8 cellular contexts compared by ENCODE assay signal in the genomic region with DNA sequence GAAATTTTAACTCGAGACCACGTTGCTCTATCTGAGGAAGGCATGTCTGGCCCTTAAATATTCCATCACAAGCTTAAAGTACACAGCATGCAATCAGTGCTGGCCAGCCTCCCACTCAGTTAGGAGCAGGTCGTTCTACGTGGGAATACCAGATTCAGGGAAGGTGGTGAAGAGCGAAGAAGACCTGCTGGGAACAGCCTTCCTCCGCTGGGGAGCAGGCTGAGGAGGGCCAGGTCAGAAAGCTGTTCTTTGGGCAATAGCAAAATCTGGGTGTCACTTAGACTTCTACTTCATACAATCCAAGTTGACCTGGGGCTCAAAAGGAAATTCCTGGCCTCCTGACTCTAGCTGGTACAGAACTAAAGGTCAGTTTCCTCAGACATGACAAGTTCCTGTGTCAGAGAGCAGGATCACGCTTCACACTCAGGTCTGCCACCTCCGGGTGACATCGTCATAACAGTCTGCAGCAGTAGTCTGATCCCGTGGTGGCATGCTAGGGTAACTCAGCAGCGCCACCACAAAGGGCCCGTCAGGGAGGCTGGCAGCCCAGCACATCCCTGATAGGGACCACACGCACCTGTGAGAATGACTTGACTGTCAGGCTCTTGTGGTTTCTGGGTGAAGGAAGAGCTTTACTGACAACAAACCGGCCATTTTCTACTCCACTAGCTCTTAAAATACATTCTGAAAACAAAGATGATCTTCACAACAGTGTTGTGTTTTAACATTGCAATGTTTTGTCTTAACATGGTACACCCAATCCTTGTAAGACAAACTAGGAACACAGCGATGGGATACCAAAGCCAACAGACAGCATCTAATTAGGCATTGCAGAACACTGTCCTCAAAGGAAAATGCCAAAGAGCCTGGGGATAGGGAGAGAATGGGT. TPM values are rescaled to one million over a fixed set of nuclear protein-coding genes. Genes with fewer than 3 reads are reported as not detected.
DNase-seq lines count a peak whose midpoint lies in the region; ATAC-seq and TF ChIP-seq lines count a peak whose summit lies in the region.

No MANE protein-coding gene starts in this region.

- H3K36me3 ChIP-seq in trophoblast cell (ENCODE audit: control insufficient read depth in 1 of 2, insufficient read depth in 2 of 2, low read length in 2 of 2): no peaks in the 10 kb centered on the region

- peaks cover 4% of the 10 kb centered on the region for H3K9me3 Mint-ChIP-seq in type B pancreatic cell

- no peak overlapping the region for H4K91ac ChIP-seq in trophoblast cell (ENCODE audit: low read depth, low read length)

- no peak overlapping the region for H3K4me3 Mint-ChIP-seq in type B pancreatic cell

- no peak overlapping the region for H3K18ac ChIP-seq in trophoblast cell (ENCODE audit: low read length)

- no peak for TF ChIP-seq CTCF in type B pancreatic cell (conservative IDR thresholded peaks at IDR 0.05)

- no peak overlapping the region for H3K4me2 ChIP-seq in trophoblast cell (ENCODE audit: low read length)

- no peak overlapping the region for H2BK12ac ChIP-seq in trophoblast cell (ENCODE audit: low read length)

- no peaks in the 10 kb centered on the region for H3K27me3 ChIP-seq in trophoblast cell (ENCODE audit: insufficient read depth, low read length)

- H3K4me3 ChIP-seq in trophoblast cell (ENCODE audit: low read depth, low read length): no peak overlapping the region

- H4K8ac ChIP-seq in trophoblast cell (ENCODE audit: low read depth, low read length): no peak overlapping the region

- H2BK120ac ChIP-seq in trophoblast cell (ENCODE audit: insufficient read depth, low read length, poor library complexity): no peak overlapping the region

- intact Hi-C loops in Right ventricle myocardium inferior (cut with DNase I) (no loop called here), cardiac septum (cut with DNase I) (no loop called here)

- no peak overlapping the region for H3K9ac ChIP-seq in trophoblast cell (ENCODE audit: low read length)

- no peak overlapping the region for H4K12ac ChIP-seq in trophoblast cell (ENCODE audit: low read depth, low read length)

- peak; percentile 74 for ATAC-seq in Right ventricle myocardium inferior
- ATAC-seq in HG03025 (IDR thresholded peaks at IDR 0.05; ENCODE audit: low FRiP score, unreplicated experiment): peak; percentile 79

- DNase-seq in Right ventricle myocardium inferior (ENCODE audit: missing footprints): no peak
- DNase-seq in cardiac septum (ENCODE audit: low spot score): no peak
- DNase-seq in SHP77 (lab: John Stamatoyannopoulos, UW): peak; percentile 66 to 69
- DNase-seq in activated naive CD4-positive, alpha-beta T cell treated with Interleukin-2 at 50 U/mL for 16 hours: peak; percentile 44
- DNase-seq in trophoblast cell: peak; percentile 59 to 61
- DNase-seq in type B pancreatic cell (ENCODE audit: extremely low spot score, unreplicated experiment): no peak
- DNase-seq in EL: no peak

- no peak overlapping the region for H2AK5ac ChIP-seq in trophoblast cell (ENCODE audit: low read length)

- no peak overlapping the region for H2BK5ac ChIP-seq in trophoblast cell (ENCODE audit: low read depth, low read length, poor library complexity)

- no peaks in the 10 kb centered on the region for H3K79me2 ChIP-seq in trophoblast cell (ENCODE audit: control insufficient read depth, insufficient read depth, low read length, poor library complexity)

- no peak overlapping the region for H3K27ac Mint-ChIP-seq in type B pancreatic cell

- peaks cover 7% of the 10 kb centered on the region for H3K4me1 Mint-ChIP-seq in type B pancreatic cell (ENCODE audit: unreplicated experiment)

- H3K23ac ChIP-seq in trophoblast cell (ENCODE audit: low read length): no peak overlapping the region

- WGBS in trophoblast cell (ENCODE audit: extremely low coverage, insufficient coverage, insufficient read length): no CpG with 5 or more reads among the region's 15 CpGs

- no peak overlapping the region for H3K4ac ChIP-seq in trophoblast cell (ENCODE audit: low read depth, low read length)

- H3K27me3 Mint-ChIP-seq in type B pancreatic cell: no peaks in the 10 kb centered on the region

- no peak overlapping the region for H3K27ac ChIP-seq in trophoblast cell (ENCODE audit: low read depth, low read length)

- H3K9me3 ChIP-seq in trophoblast cell (ENCODE audit: insufficient read depth, low read depth, low read length): no peaks in the 10 kb centered on the region

- no peak overlapping the region for H3K14ac ChIP-seq in trophoblast cell (ENCODE audit: low read length)

- H3K4me1 ChIP-seq in trophoblast cell (ENCODE audit: control insufficient read depth in 1 of 2, insufficient read depth in 2 of 2, low read length in 2 of 2): no peaks in the 10 kb centered on the region

- peaks cover 19% of the 10 kb centered on the region for H3K36me3 Mint-ChIP-seq in type B pancreatic cell

- no peak overlapping the region for H2AFZ ChIP-seq in trophoblast cell (ENCODE audit: insufficient read depth, low read length, poor library complexity)

- no peaks in the 10 kb centered on the region for H3K79me1 ChIP-seq in trophoblast cell (ENCODE audit: low read length)

RNA-seq across cellular contexts. Expression of a gene that starts 35.2 kb away (rescaled TPM):
- total RNA-seq in Right ventricle myocardium inferior: 30.8 TPM
- total RNA-seq in cardiac septum: 44.8 TPM
- polyA plus RNA-seq in trophoblast cell (2013): 15.8 and 16.5 TPM in 2 replicates
- total RNA-seq in type B pancreatic cell (ENCODE audit: low replicate concordance): 22.7 and 28.1 TPM in 2 replicates

RNA-seq across cellular contexts. Expression of a gene that starts 36.2 kb away (rescaled TPM):
- total RNA-seq in Right ventricle myocardium inferior (34.5 TPM), cardiac septum (9.9 TPM), type B pancreatic cell (ENCODE audit: low replicate concordance) (110 and 139 TPM in 2 replicates)
- polyA plus RNA-seq in trophoblast cell (2013): 0.81 and 1.4 TPM in 2 replicates

Comparison
In these comparisons a context has a peak if more than half of its experiments do, and no peak if none do; other contexts are left out.
1. DNase-seq: peak in SHP77 (2 of 2), activated naive CD4-positive, alpha-beta T cell treated with Interleukin-2 at 50 U/mL for 16 hours (single experiment) and trophoblast cell (2 of 2); none in Right ventricle myocardium inferior (single experiment), cardiac septum (single experiment), type B pancreatic cell (single experiment) and EL (single experiment).